Comparison of ENCODE assay signal across 19 cellular contexts in genomic region chr6:168030881-168031280, GRCh38. TPM values are rescaled to one million over a fixed set of nuclear protein-coding genes. Genes with fewer than 3 reads are reported as not detected.
"Had no signal": no experiment of that assay in that cellular context is flagged by ENCODE, and none has a peak within 500 bp of the region (broad histone marks: within the 10 kb centered on the region; RNA-seq: fewer than 3 reads in every experiment).

No MANE protein-coding gene starts in this region.

- H3K9me3 ChIP-seq: gastroesophageal sphincter, sigmoid colon, tibial artery, uterus had no signal

- H3K36me3 Mint-ChIP-seq: activated naive CD4-positive, alpha-beta T cell treated with anti-CD3 and anti-CD28 coated beads, Interleukin-2, amount 10 ng/mL, durations not matched to agents 7 days and 5 days; stimulated activated naive B cell treated with anti-CD40 and anti-IgM and Interleukin-4, amounts not matched to agents 10 μg/mL and 1 μg/mL and 100 μg/mL, for 72 hours; T-cell had no signal

- H3K36me3 ChIP-seq: gastroesophageal sphincter, sigmoid colon, tibial artery, uterus had no signal

- H3K4me3 ChIP-seq: dorsolateral prefrontal cortex, gastroesophageal sphincter, sigmoid colon, tibial artery, uterus had no signal

- H3K27me3 ChIP-seq: dorsolateral prefrontal cortex, sigmoid colon, uterus had no signal

- ATAC-seq: gastroesophageal sphincter; stimulated activated naive B cell treated with anti-CD40 and anti-IgM and Interleukin-4, amounts not matched to agents 10 μg/mL and 1 μg/mL and 100 μg/mL, for 72 hours; T-cell had no signal

- H3K4me3 Mint-ChIP-seq: activated naive CD4-positive, alpha-beta T cell treated with anti-CD3 and anti-CD28 coated beads, Interleukin-2, amount 10 ng/mL, durations not matched to agents 7 days and 5 days; endodermal cell; nephron progenitor cell; stimulated activated naive B cell treated with anti-CD40 and anti-IgM and Interleukin-4, amounts not matched to agents 10 μg/mL and 1 μg/mL and 100 μg/mL, for 72 hours; T-cell had no signal

- H3K4me1 Mint-ChIP-seq: activated naive CD4-positive, alpha-beta T cell treated with anti-CD3 and anti-CD28 coated beads, Interleukin-2, amount 10 ng/mL, durations not matched to agents 7 days and 5 days; stimulated activated naive B cell treated with anti-CD40 and anti-IgM and Interleukin-4, amounts not matched to agents 10 μg/mL and 1 μg/mL and 100 μg/mL, for 72 hours had no signal

- DNase-seq: activated CD4-positive, alpha-beta T cell treated with anti-CD3 and anti-CD28 coated beads for 1 hour; activated CD4-positive, alpha-beta T cell treated with anti-CD3 and anti-CD28 coated beads, Interleukin-2, amount 50 U/mL, for 4 hours; activated naive CD4-positive, alpha-beta T cell treated with anti-CD3 and anti-CD28 coated beads, Interleukin-2, amount 10 ng/mL, durations not matched to agents 7 days and 5 days; endodermal cell; nephron progenitor cell; sigmoid colon; stimulated activated CD4-positive, alpha-beta T cell treated with anti-CD3 and anti-CD28 coated beads, Interleukin-2, amount 100 ng/mL, for 48 hours; stimulated activated naive B cell treated with anti-CD40 and anti-IgM and Interleukin-4, amounts not matched to agents 10 μg/mL and 1 μg/mL and 100 μg/mL, for 72 hours; T-cell; T-helper 9 cell; tibial artery; uterus had no signal

- H3K27ac Mint-ChIP-seq: activated naive CD4-positive, alpha-beta T cell treated with anti-CD3 and anti-CD28 coated beads, Interleukin-2, amount 10 ng/mL, durations not matched to agents 7 days and 5 days; endodermal cell; stimulated activated naive B cell treated with anti-CD40 and anti-IgM and Interleukin-4, amounts not matched to agents 10 μg/mL and 1 μg/mL and 100 μg/mL, for 72 hours; T-cell had no signal

- H3K27ac ChIP-seq: tibial artery, uterus had no signal

RNA-seq across cellular contexts. Expression of gene KIF25, which starts 33.4 kb away (rescaled TPM):
- total RNA-seq: astrocyte, epithelial cell of proximal tubule, kidney epithelial cell, osteoblast, pulmonary artery endothelial cell, T-cell had no signal

RNA-seq across cellular contexts. Expression of gene FRMD1, which starts 48.1 kb away (rescaled TPM):
- total RNA-seq: astrocyte, endodermal cell, epithelial cell of proximal tubule, kidney epithelial cell, pulmonary artery endothelial cell, T-cell had no signal
